1 cellular context compared by ENCODE assay signal in genomic region chrX:118271770-118272169, GRCh38.
TF ChIP-seq lines count a peak whose summit lies in the region.

No MANE protein-coding gene starts in this region.

TF ChIP-seq in IMR-90, 13 proteins besides CTCF, POLR2A, EP300 and RAD21:
- TF ChIP-seq SMC3 (IDR thresholded peaks at IDR 0.05; ENCODE audit: low read depth, low read length): no peak
